ENCODE assay signal across 1 cellular context in genomic region chr2:23379220-23379695, GRCh38.
TF ChIP-seq lines count a peak whose summit lies in the region.

No MANE protein-coding gene starts in this region.

TF ChIP-seq in SK-N-SH treated with all-trans-retinoic acid at 6 μM for 48 hours, 23 proteins besides CTCF, POLR2A, EP300 and RAD21 (continued from another document):
- TF ChIP-seq, protein P1, sequence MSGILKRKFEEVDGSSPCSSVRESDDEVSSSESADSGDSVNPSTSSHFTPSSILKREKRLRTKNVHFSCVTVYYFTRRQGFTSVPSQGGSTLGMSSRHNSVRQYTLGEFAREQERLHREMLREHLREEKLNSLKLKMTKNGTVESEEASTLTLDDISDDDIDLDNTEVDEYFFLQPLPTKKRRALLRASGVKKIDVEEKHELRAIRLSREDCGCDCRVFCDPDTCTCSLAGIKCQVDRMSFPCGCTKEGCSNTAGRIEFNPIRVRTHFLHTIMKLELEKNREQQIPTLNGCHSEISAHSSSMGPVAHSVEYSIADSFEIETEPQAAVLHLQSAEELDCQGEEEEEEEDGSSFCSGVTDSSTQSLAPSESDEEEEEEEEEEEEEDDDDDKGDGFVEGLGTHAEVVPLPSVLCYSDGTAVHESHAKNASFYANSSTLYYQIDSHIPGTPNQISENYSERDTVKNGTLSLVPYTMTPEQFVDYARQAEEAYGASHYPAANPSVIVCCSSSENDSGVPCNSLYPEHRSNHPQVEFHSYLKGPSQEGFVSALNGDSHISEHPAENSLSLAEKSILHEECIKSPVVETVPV (CRISPR knock-in tag; IDR thresholded peaks at IDR 0.05) = no peak
- TF ChIP-seq SNAI2 (CRISPR knock-in tag; IDR thresholded peaks at IDR 0.05) = no peak
- TF ChIP-seq GLIS3 (CRISPR knock-in tag; IDR thresholded peaks at IDR 0.05) = no peak
- no peak for TF ChIP-seq TCF4 (CRISPR knock-in tag; IDR thresholded peaks at IDR 0.05; ENCODE audit: borderline replicate concordance)
- TF ChIP-seq ZNF70 (CRISPR knock-in tag; IDR thresholded peaks at IDR 0.05) = no peak
- no peak for TF ChIP-seq ZNF8 (CRISPR knock-in tag; IDR thresholded peaks at IDR 0.05)
- no peak for TF ChIP-seq PATZ1 (CRISPR knock-in tag; IDR thresholded peaks at IDR 0.05; ENCODE audit: borderline replicate concordance)
- TF ChIP-seq ZFP30 (CRISPR knock-in tag; IDR thresholded peaks at IDR 0.05) = no peak
- no peak for TF ChIP-seq OSR1 (CRISPR knock-in tag; IDR thresholded peaks at IDR 0.05)
- TF ChIP-seq CSDC2 (CRISPR knock-in tag; IDR thresholded peaks at IDR 0.05) = no peak
- TF ChIP-seq BACH2 (CRISPR knock-in tag; IDR thresholded peaks at IDR 0.05; ENCODE audit: borderline replicate concordance) = no peak
- no peak for TF ChIP-seq ISL1 (CRISPR knock-in tag; IDR thresholded peaks at IDR 0.05)
- TF ChIP-seq TOX (CRISPR knock-in tag; IDR thresholded peaks at IDR 0.05; ENCODE audit: borderline replicate concordance) = no peak
- no peak for TF ChIP-seq ARNTL (CRISPR knock-in tag; IDR thresholded peaks at IDR 0.05; ENCODE audit: borderline replicate concordance, low read depth)
